ENCODE assay signal across 9 cellular contexts in the genomic region with DNA sequence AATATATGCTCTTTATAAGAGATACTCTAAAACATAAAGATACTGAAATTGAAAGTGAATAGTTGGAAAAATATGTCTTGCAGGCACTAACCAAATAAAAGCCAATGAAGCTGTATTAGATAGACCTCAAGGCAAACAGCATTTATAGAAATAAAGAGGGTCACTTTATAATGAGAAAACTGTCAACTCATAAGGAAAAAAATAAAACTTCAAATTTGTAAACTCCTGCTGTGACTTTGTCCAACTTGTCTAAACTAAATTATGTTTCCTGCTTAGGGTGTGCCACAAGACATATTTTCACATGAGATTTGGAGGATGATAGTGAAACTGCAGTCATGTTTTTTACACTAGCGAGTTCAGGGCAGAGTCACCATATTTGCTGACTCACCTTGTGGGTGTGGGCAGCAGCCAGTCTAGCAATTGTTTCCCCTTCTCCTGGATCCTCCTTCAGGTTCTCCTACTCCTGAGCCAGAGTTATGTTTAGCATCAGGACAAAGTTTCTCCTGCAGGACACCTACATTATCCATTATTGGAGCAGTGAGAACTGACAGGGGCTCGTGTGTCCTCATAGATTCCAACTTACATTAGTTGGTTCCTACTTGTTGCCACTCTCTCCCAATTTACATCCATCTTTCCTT. TPM values are rescaled to one million over a fixed set of nuclear protein-coding genes. Genes with fewer than 3 reads are reported as not detected.
DNase-seq lines count a peak whose midpoint lies in the region; ATAC-seq and TF ChIP-seq lines count a peak whose summit lies in the region.
"Had no signal": no experiment of that assay in that cellular context is flagged by ENCODE, and none has a peak within 500 bp of the region (broad histone marks: within the 10 kb centered on the region; RNA-seq: fewer than 3 reads in every experiment).

No MANE protein-coding gene starts in this region.

- POLR2A ChIA-PET in PC-9 (lab: Charles Lee; ENCODE audit: unreplicated experiment): interaction anchor here (0.6 kb wide), 1 partner anchor 47 kb away, joined by 3 read pairs; no protein-coding TSS in a partner anchor

- peak overlapping the region; percentile 52 for H2AFZ ChIP-seq in PC-9

- ATAC-seq in HG03039 (IDR thresholded peaks at IDR 0.05; ENCODE audit: unreplicated experiment): no peak

- TF ChIP-seq CTCF in PC-9 (conservative IDR thresholded peaks at IDR 0.05): no peak

- peak; percentile 55 for DNase-seq in GDM1 (lab: John Stamatoyannopoulos, UW)
- peak; percentile 72 for DNase-seq in H4 (ENCODE audit: low spot score)
- DNase-seq in PC-9: peak; percentile 64 to 88
- peak; percentile 70 for DNase-seq in epithelial cell of prostate (ENCODE audit: low read depth, low spot score)
- DNase-seq in effector memory CD4-positive, alpha-beta T cell: no peak
- DNase-seq in NCI-H2227 treated with DMSO at 0.1 percent for 48 hours (lab: John Stamatoyannopoulos, UW): no peak
- no peak for DNase-seq in NCI-H128 (lab: John Stamatoyannopoulos, UW; ENCODE audit: unreplicated experiment)

- no TSS peak for BruUV-seq in PC-9 (replicated peaks; lab: Mats Ljungman, UMichigan)

- intact Hi-C loops in PC-9 (cut with micrococcal nuclease; ENCODE audit: unreplicated experiment): loop anchor here (1.0 kb wide), 2 partner anchors 11 to 47 kb away; a partner anchor contains a TSS

- no peaks in the 10 kb centered on the region for H4K20me1 ChIP-seq in PC-9 (ENCODE audit: insufficient read depth)

- no peaks in the 10 kb centered on the region for H3K79me2 ChIP-seq in PC-9 (ENCODE audit: low read depth)

- H3K27me3 ChIP-seq in PC-9 (ENCODE audit: insufficient read depth, low read depth): no peaks in the 10 kb centered on the region
- H3K27me3 ChIP-seq in effector memory CD4-positive, alpha-beta T cell (replicated peaks; ENCODE audit: control insufficient read depth, insufficient read depth, low read length, poor library complexity, severe bottlenecking): no peaks in the 10 kb centered on the region

- peaks cover 9% of the 10 kb centered on the region for H3F3A ChIP-seq in PC-9 (ENCODE audit: insufficient read depth, low read depth)

- peaks cover 11% of the 10 kb centered on the region; the same call in 1 of the 2 replicates for H3K9me3 ChIP-seq in PC-9 (ENCODE audit: insufficient read depth, low read depth)
- H3K9me3 ChIP-seq in effector memory CD4-positive, alpha-beta T cell (ENCODE audit: control insufficient read depth, low read length): peaks cover 11% of the 10 kb centered on the region

- CTCF ChIA-PET in PC-9 (lab: Charles Lee): no interaction called here

- H3K27ac ChIP-seq in PC-9: peak overlapping the region; percentile 79
- peak overlapping the region; percentile 55 for H3K27ac ChIP-seq in epithelial cell of prostate
- H3K27ac ChIP-seq in effector memory CD4-positive, alpha-beta T cell (ENCODE audit: insufficient read depth, low read length, poor library complexity, severe bottlenecking): no peak overlapping the region

- peak overlapping the region; percentile 61 for H3K4me2 ChIP-seq in PC-9

- peaks cover 20% of the 10 kb centered on the region for H3K4me1 ChIP-seq in PC-9 (replicated peaks; ENCODE audit: insufficient read depth)
- no peaks in the 10 kb centered on the region for H3K4me1 ChIP-seq in effector memory CD4-positive, alpha-beta T cell (ENCODE audit: control insufficient read depth, insufficient read depth, low read length, poor library complexity, severe bottlenecking)

- H3K4me3 ChIP-seq in PC-9: peak overlapping the region; percentile 39; the same call in 1 of the 2 replicates
- H3K4me3 ChIP-seq in effector memory CD4-positive, alpha-beta T cell (ENCODE audit: insufficient read depth, low read depth, low read length, poor library complexity, severe bottlenecking): no peak overlapping the region
- H3K4me3 ChIP-seq: lung had no signal

- H3K36me3 ChIP-seq in PC-9 (ENCODE audit: low read depth): no peaks in the 10 kb centered on the region
- H3K36me3 ChIP-seq in effector memory CD4-positive, alpha-beta T cell (ENCODE audit: control insufficient read depth, insufficient read depth, low read length): no peaks in the 10 kb centered on the region

- 0 out of 2 replicates have a peak, but pooled peaks cover 8% of the 10 kb centered on the region for H3K9me2 ChIP-seq in PC-9 (ENCODE audit: insufficient read depth)

RNA-seq across cellular contexts. Expression of a gene that starts 43.8 kb away (rescaled TPM):
- 0.08 and 0.35 TPM in 2 replicates for total RNA-seq in H4 (2014; rRNA removed; shearing (Covaris generic))
- not detected in 2 replicates for total RNA-seq in PC-9 (2021)

RNA-seq across cellular contexts. Expression of a gene that starts 46.9 kb away (rescaled TPM):
- 0.06 and 0.15 TPM in 2 replicates for total RNA-seq in H4 (2014; rRNA removed; shearing (Covaris generic))
- 11.8 and 13.5 TPM in 2 replicates for total RNA-seq in PC-9 (2021)

Comparison
In these comparisons a context has a peak if more than half of its experiments do, and no peak if none do; other contexts are left out.
1. DNase-seq: peak in GDM1 (single experiment), H4 (single experiment), PC-9 (2 of 2) and epithelial cell of prostate (single experiment); none in effector memory CD4-positive, alpha-beta T cell (0 of 3), NCI-H2227 treated with DMSO at 0.1 percent for 48 hours (single experiment) and NCI-H128 (single experiment).
2. RNA of a gene that starts 46.9 kb away (total RNA-seq): 11.8 to 13.5 TPM in PC-9; 0.06 to 0.15 TPM in H4; every median in the first group is over 10 times any median in the second.